ENCODE assay signal across 30 cellular contexts in genomic region chr6:163243083-163243482, GRCh38.
DNase-seq lines count a peak whose midpoint lies in the region; ATAC-seq and TF ChIP-seq lines count a peak whose summit lies in the region.
"Had no signal": no experiment of that assay in that cellular context is flagged by ENCODE, and none has a peak within 500 bp of the region (broad histone marks: within the 10 kb centered on the region; RNA-seq: fewer than 3 reads in every experiment).

No MANE protein-coding gene starts in this region.

- H3K36me3 Mint-ChIP-seq in endodermal cell (ENCODE audit: low read depth) = no peaks in the 10 kb centered on the region
- H3K36me3 Mint-ChIP-seq: naive B cell had no signal

- no peak for DNase-seq in Panc1 (ENCODE audit: low read depth, low spot score)
- peak; percentile 79 to 97 (median 91) for DNase-seq in head of caudate nucleus
- DNase-seq in substantia nigra (lab: John Stamatoyannopoulos, UW) = peak in 44 of 49 donors; percentile 25 to 95 (median 80)
- DNase-seq in NOMO-1 treated with dmso at 0.1 percent for 144 hours (lab: John Stamatoyannopoulos, UW; ENCODE audit: unreplicated experiment) = no peak
- no peak for DNase-seq in NCI-H1436 treated with DMSO at 0.1 percent for 48 hours (lab: John Stamatoyannopoulos, UW)
- no peak for DNase-seq in SKM-1 treated with dmso at 0.1 percent for 144 hours (lab: John Stamatoyannopoulos, UW; ENCODE audit: unreplicated experiment)
- DNase-seq in endodermal cell = no peak
- DNase-seq: ACHN; activated CD4-positive, alpha-beta T cell treated with anti-CD3 and anti-CD28 coated beads for 4 hours; activated CD8-positive, alpha-beta memory T cell treated with anti-CD3 and anti-CD28 coated beads for 24 hours; activated naive CD4-positive, alpha-beta T cell; activated T-cell treated with anti-CD3 and anti-CD28 coated beads, Interleukin-2, amount 50 U/mL, for 24 hours; Caco-2; cortex of kidney; DMS79 treated with DMSO at 0.1 percent for 48 hours; H9; left colon; mesendoderm; naive B cell; NCI-H1694; NCI-H2171; NCI-H524; Peyer's patch; right lobe of liver had no signal

- no peak overlapping the region for H3K4me3 ChIP-seq in Panc1 (ENCODE audit: low read depth in 2 of 2, low read length in 2 of 2)
- H3K4me3 ChIP-seq in endodermal cell (ENCODE audit: low read length) = no peak overlapping the region
- H3K4me3 ChIP-seq: BLaER1 treated with 17β-estradiol and CSF1 and Interleukin-3, amounts not matched to agents 10 nM and 100 nM; breast epithelium; Peyer's patch; right lobe of liver; SJSA1 had no signal

- intact Hi-C loops in Panc1 (cut with micrococcal nuclease; ENCODE audit: unreplicated experiment) (no loop called here), head of caudate nucleus (cut with DNase I) (loop anchor here (5.0 kb wide), 1 partner anchor 46 kb away; no protein-coding TSS in a partner anchor)

- POLR2A ChIA-PET in Panc1 (lab: Charles Lee) = no interaction called here

- no peaks in the 10 kb centered on the region for H3K9me3 ChIP-seq in Panc1 (ENCODE audit: control insufficient read depth, insufficient read depth, low read depth, low read length)
- H3K9me3 ChIP-seq in endodermal cell (ENCODE audit: control insufficient read depth, low read length) = no peaks in the 10 kb centered on the region
- H3K9me3 ChIP-seq: BLaER1 treated with 17β-estradiol and CSF1 and Interleukin-3, amounts not matched to agents 10 nM and 100 nM; breast epithelium; Caco-2; Peyer's patch; right lobe of liver; SJSA1 had no signal

- ATAC-seq in Panc1 = no peak
- ATAC-seq: left colon, right lobe of liver had no signal

- no peak overlapping the region for H3K4me3 Mint-ChIP-seq in endodermal cell
- H3K4me3 Mint-ChIP-seq: activated T-cell treated with anti-CD3 and anti-CD28 coated beads, Interleukin-2, amount 50 U/mL, for 24 hours; H9; naive B cell; T-helper 1 cell treated with Interleukin-12 subunit alpha and Interleukin-12 subunit beta and Interleukin-4 antibody, amounts not matched to agents 30 μg/mL and 1 μg/mL, for 36 hours had no signal

- in situ Hi-C loops in Panc1 (cut with HindIII; ENCODE audit: low pct_unique_long_range_greater_than_20kb, low sequenced_read_pairs) = no loop called here

- no peak overlapping the region for H3K9ac ChIP-seq in endodermal cell (ENCODE audit: extremely low read depth, low read length, poor library complexity, severe bottlenecking)
- H3K9ac ChIP-seq: BLaER1 treated with 17β-estradiol and CSF1 and Interleukin-3, amounts not matched to agents 10 nM and 100 nM; KMS-11 had no signal

- 93 to 95% methylated on average over 7 to 8 of the region's 8 CpGs for WGBS in endodermal cell (ENCODE audit: insufficient coverage in 1 of 2, insufficient read length in 1 of 2), 2 experiments

- CTCF ChIA-PET in Panc1 (lab: Charles Lee) = no interaction called here

- no peak for TF ChIP-seq CTCF in Panc1 (IDR thresholded peaks at IDR 0.05)
- no peak for TF ChIP-seq CTCF in endodermal cell (conservative IDR thresholded peaks at IDR 0.05)

- H3K27me3 Mint-ChIP-seq in endodermal cell (ENCODE audit: insufficient read depth) = no peaks in the 10 kb centered on the region

- peaks cover 7% of the 10 kb centered on the region for H3K4me1 Mint-ChIP-seq in endodermal cell
- H3K4me1 Mint-ChIP-seq: naive B cell had no signal

- H3K4me1 ChIP-seq in Panc1 (ENCODE audit: control insufficient read depth, insufficient read depth, low read length) (no peaks in the 10 kb centered on the region), endodermal cell (ENCODE audit: control insufficient read depth, insufficient read depth, low read length) (peaks cover 8% of the 10 kb centered on the region)
- H3K4me1 ChIP-seq: BLaER1 treated with 17β-estradiol and CSF1 and Interleukin-3, amounts not matched to agents 10 nM and 100 nM; breast epithelium; Caco-2; Peyer's patch had no signal

- no peaks in the 10 kb centered on the region for H3K9me3 Mint-ChIP-seq in endodermal cell
- H3K9me3 Mint-ChIP-seq: activated T-cell treated with anti-CD3 and anti-CD28 coated beads, Interleukin-2, amount 50 U/mL, for 24 hours; H9; T-helper 1 cell treated with Interleukin-12 subunit alpha and Interleukin-12 subunit beta and Interleukin-4 antibody, amounts not matched to agents 30 μg/mL and 1 μg/mL, for 36 hours had no signal

- no TSS peak for BruUV-seq in Panc1 (replicated peaks; lab: Mats Ljungman, UMichigan)

- peak overlapping the region; percentile 19; the same call in 1 of the 2 replicates for H3K27ac ChIP-seq in Panc1 (ENCODE audit: low read length)
- peak overlapping the region; percentile 95 for H3K27ac ChIP-seq in layer of hippocampus (ENCODE audit: low read depth, low read length)
- H3K27ac ChIP-seq in substantia nigra (ENCODE audit: low read depth, low read length, poor library complexity, severe bottlenecking) = peak overlapping the region; percentile 94
- H3K27ac ChIP-seq in endodermal cell (ENCODE audit: low read depth, low read length) = no peak overlapping the region
- H3K27ac ChIP-seq: BLaER1 treated with 17β-estradiol and CSF1 and Interleukin-3, amounts not matched to agents 10 nM and 100 nM; breast epithelium; KMS-11; Peyer's patch; right lobe of liver; SJSA1 had no signal

- H3K27me3 ChIP-seq in Panc1 (ENCODE audit: control insufficient read depth, insufficient read depth, low read length) = no peaks in the 10 kb centered on the region
- H3K27me3 ChIP-seq in layer of hippocampus (ENCODE audit: control insufficient read depth, insufficient read depth, low read length) = no peaks in the 10 kb centered on the region
- H3K27me3 ChIP-seq in endodermal cell (ENCODE audit: control insufficient read depth, insufficient read depth, low read length, poor library complexity, severe bottlenecking) = no peaks in the 10 kb centered on the region
- H3K27me3 ChIP-seq: BLaER1 treated with 17β-estradiol and CSF1 and Interleukin-3, amounts not matched to agents 10 nM and 100 nM; breast epithelium; Peyer's patch; right lobe of liver; SJSA1 had no signal

- no peaks in the 10 kb centered on the region for H3K36me3 ChIP-seq in Panc1 (ENCODE audit: control insufficient read depth, insufficient read depth, low read length)
- H3K36me3 ChIP-seq in endodermal cell (ENCODE audit: control insufficient read depth, insufficient read depth, low read length) = no peaks in the 10 kb centered on the region
- H3K36me3 ChIP-seq: BLaER1 treated with 17β-estradiol and CSF1 and Interleukin-3, amounts not matched to agents 10 nM and 100 nM; breast epithelium; Peyer's patch; right lobe of liver; SJSA1 had no signal

- no peak overlapping the region for H3K27ac Mint-ChIP-seq in endodermal cell
- H3K27ac Mint-ChIP-seq: activated T-cell treated with anti-CD3 and anti-CD28 coated beads, Interleukin-2, amount 50 U/mL, for 24 hours; H9; naive B cell; T-helper 1 cell treated with Interleukin-12 subunit alpha and Interleukin-12 subunit beta and Interleukin-4 antibody, amounts not matched to agents 30 μg/mL and 1 μg/mL, for 36 hours had no signal

Comparison
In these comparisons a context has a peak if more than half of its experiments do, and no peak if none do; other contexts are left out.
1. DNase-seq: peak in head of caudate nucleus (42 of 42) and substantia nigra (44 of 49); none in Panc1 (single experiment), NOMO-1 treated with dmso at 0.1 percent for 144 hours (single experiment), NCI-H1436 treated with DMSO at 0.1 percent for 48 hours (single experiment), SKM-1 treated with dmso at 0.1 percent for 144 hours (single experiment) and endodermal cell (single experiment).